1 cellular context compared by ENCODE assay signal in the genomic region with DNA sequence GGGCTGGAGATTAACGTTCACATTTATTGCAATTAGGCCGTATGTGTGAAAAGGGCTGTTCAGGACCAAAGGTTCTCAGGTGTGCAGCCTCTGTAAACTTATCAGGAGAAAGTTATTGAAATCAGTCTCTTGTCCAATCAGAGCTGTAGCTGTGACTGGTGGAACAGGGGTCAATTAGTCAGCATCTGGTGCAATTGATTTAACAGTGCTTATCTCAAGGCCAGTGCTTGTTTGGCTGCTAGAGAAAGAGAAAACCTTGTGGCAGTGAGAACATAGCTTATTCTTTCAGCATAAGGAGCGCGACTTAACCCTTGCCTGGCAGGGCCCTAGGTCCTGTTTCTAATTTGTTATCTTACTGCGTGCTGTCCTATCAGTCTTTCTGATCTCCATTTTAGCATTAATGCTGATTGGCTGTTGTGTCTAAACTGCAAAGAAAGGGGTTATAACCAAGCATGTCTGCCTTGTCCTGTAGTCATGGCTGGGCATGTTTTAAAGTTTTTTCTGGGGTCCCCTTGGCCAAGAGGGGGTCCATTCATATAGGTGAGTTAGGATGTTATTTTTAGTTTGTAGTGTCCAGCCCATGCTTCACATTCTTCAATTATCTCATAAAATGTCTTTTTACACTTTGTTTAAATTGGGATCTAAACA.
TF ChIP-seq lines count a peak whose summit lies in the region.

No MANE protein-coding gene starts in this region.

TF ChIP-seq in SK-N-SH treated with all-trans-retinoic acid at 6 μM for 48 hours, 23 proteins besides CTCF, POLR2A, EP300 and RAD21 (continued from another document):
- TF ChIP-seq, protein P1, sequence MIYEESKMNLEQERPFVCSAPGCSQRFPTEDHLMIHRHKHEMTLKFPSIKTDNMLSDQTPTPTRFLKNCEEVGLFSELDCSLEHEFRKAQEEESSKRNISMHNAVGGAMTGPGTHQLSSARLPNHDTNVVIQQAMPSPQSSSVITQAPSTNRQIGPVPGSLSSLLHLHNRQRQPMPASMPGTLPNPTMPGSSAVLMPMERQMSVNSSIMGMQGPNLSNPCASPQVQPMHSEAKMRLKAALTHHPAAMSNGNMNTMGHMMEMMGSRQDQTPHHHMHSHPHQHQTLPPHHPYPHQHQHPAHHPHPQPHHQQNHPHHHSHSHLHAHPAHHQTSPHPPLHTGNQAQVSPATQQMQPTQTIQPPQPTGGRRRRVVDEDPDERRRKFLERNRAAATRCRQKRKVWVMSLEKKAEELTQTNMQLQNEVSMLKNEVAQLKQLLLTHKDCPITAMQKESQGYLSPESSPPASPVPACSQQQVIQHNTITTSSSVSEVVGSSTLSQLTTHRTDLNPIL (CRISPR knock-in tag; IDR thresholded peaks at IDR 0.05; ENCODE audit: low read depth), result no peak
- peak; percentile 44; the same call in 1 of the 2 replicates for TF ChIP-seq TCF4 (CRISPR knock-in tag; IDR thresholded peaks at IDR 0.05; ENCODE audit: borderline replicate concordance)
